ENCODE assay signal across 12 cellular contexts in the genomic region with DNA sequence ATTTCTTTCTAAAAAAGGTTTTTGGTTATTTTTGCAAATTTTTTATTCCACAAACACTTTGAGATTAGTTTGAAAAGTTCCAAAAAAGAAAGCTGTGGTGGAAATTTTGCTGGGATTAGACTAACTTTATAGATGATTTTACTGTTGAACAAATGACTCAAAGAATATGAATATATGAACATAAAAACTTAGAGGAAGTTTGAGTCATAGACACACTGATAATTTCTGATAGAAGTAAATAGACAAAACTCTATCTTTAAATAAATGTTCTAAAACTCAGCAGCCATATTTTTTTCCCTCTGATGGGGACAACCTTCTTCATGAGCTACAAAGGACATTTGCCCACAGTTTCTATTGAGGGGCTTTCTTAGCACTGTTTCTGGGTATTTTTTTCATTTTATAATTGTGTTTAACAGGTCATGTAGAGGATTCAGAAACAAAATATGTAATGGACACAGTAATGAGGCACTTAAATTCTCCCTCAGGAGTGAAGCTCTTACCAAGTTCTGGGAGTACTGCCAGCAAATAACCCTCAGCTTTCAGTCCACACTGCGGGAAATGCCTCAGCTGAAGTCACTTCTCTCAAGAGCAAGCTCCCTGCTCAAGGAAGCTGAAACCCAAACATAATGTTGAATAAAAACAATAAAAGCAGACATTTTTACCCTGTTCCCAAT.
DNase-seq lines count a peak whose midpoint lies in the region; ATAC-seq and TF ChIP-seq lines count a peak whose summit lies in the region.
"Had no signal": no experiment of that assay in that cellular context is flagged by ENCODE, and none has a peak within 500 bp of the region (broad histone marks: within the 10 kb centered on the region; RNA-seq: fewer than 3 reads in every experiment).

No MANE protein-coding gene starts in this region.

- TF ChIP-seq CTCF in OCI-LY7 (conservative IDR thresholded peaks at IDR 0.05; ENCODE audit: low read length) = no peak

- no peaks in the 10 kb centered on the region for H3K9me3 ChIP-seq in OCI-LY7 (ENCODE audit: low read length)
- H3K9me3 ChIP-seq: SJCRH30 had no signal

- DNase-seq in A172 (ENCODE audit: low spot score) = peak; percentile 74
- DNase-seq in HT1080 (ENCODE audit: low read depth) = peak; percentile 63
- DNase-seq in amniotic epithelial cell (ENCODE audit: low read depth) = peak; percentile 96
- peak; percentile 59 for DNase-seq in hepatic stellate cell (ENCODE audit: low spot score)
- DNase-seq in activated naive CD4-positive, alpha-beta T cell (lab: John Stamatoyannopoulos, UW) = no peak
- DNase-seq in OCI-LY7 (ENCODE audit: low spot score) = no peak
- DNase-seq: activated T-cell treated with anti-CD3 and anti-CD28 coated beads, Interleukin-2, amount 50 U/mL, for 24 hours had no signal

- no peak overlapping the region for H3K27ac ChIP-seq in OCI-LY7 (ENCODE audit: low read depth, low read length, poor library complexity, severe bottlenecking)
- H3K27ac ChIP-seq: SJCRH30 had no signal

- no peak overlapping the region for H2AFZ ChIP-seq in OCI-LY7 (ENCODE audit: low read length)

- no peaks in the 10 kb centered on the region for H3K9me2 ChIP-seq in OCI-LY7 (ENCODE audit: insufficient read depth, low read length)

- no peak overlapping the region for H3K4me3 ChIP-seq in OCI-LY7 (ENCODE audit: low read depth, low read length, poor library complexity, severe bottlenecking)
- H3K4me3 ChIP-seq: SJCRH30, skin epidermis, tibial nerve had no signal

- H4K20me1 ChIP-seq in OCI-LY7 (ENCODE audit: insufficient read depth, low read length) = no peaks in the 10 kb centered on the region

- ATAC-seq in HG02852 (IDR thresholded peaks at IDR 0.05; ENCODE audit: unreplicated experiment) = no peak
- no peak for ATAC-seq in HG03159 (IDR thresholded peaks at IDR 0.05; ENCODE audit: unreplicated experiment)

- intact Hi-C loops in OCI-LY7 (cut with micrococcal nuclease; ENCODE audit: unreplicated experiment) = no loop called here

- no TSS peak for BruUV-seq in OCI-LY7 (replicated peaks; lab: Mats Ljungman, UMichigan)

- no peaks in the 10 kb centered on the region for H3K4me1 ChIP-seq in OCI-LY7 (ENCODE audit: insufficient read depth, low read length, poor library complexity, severe bottlenecking)
- H3K4me1 ChIP-seq: SJCRH30 had no signal

- no peaks in the 10 kb centered on the region for H3K36me3 ChIP-seq in OCI-LY7 (ENCODE audit: insufficient read depth, low read length)
- H3K36me3 ChIP-seq: SJCRH30, tibial nerve had no signal

- no peak overlapping the region for H3K4me2 ChIP-seq in OCI-LY7 (ENCODE audit: low read length)

- POLR2A ChIA-PET in OCI-LY7 (lab: Charles Lee) = interaction anchor here (0.7 to 1.0 kb wide), 2 partner anchors 10 to 24 kb away, joined by 3 to 4 read pairs; no protein-coding TSS in a partner anchor

- CTCF ChIA-PET in OCI-LY7 (lab: Charles Lee; ENCODE audit: unreplicated experiment) = no interaction called here

- H3K79me2 ChIP-seq in OCI-LY7 (ENCODE audit: insufficient read depth, low read depth, low read length) = no peaks in the 10 kb centered on the region

Comparison
In these comparisons a context has a peak if more than half of its experiments do, and no peak if none do; other contexts are left out.
1. DNase-seq: peak in A172 (single experiment), HT1080 (single experiment), amniotic epithelial cell (single experiment) and hepatic stellate cell (single experiment); none in activated naive CD4-positive, alpha-beta T cell (0 of 4) and OCI-LY7 (single experiment).